12 cellular contexts compared by ENCODE assay signal in the genomic region with DNA sequence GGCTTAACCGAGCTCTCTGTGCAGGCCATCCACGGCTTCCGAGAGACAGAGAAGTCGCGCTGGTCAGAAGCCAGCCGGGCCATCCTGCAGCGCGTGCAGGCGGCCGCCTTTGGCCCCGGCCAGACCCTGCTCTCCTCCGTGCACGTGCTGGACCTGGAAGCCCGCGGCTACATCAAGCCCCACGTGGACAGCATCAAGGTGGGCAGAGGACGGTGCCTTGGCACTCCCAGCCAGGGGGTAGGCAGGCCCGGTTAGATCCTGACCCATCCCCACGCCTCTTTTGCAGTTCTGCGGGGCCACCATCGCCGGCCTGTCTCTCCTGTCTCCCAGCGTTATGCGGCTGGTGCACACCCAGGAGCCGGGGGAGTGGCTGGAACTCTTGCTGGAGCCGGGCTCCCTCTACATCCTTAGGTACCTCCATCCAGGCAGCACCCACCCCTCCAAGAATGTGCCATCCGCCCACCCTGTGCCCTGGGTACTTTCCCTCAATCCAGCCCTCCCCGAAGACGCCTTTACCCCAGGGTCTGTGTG. TPM values are rescaled to one million over a fixed set of nuclear protein-coding genes. Genes with fewer than 3 reads are reported as not detected.
DNase-seq lines count a peak whose midpoint lies in the region; ATAC-seq and TF ChIP-seq lines count a peak whose summit lies in the region.
"Had no signal": no experiment of that assay in that cellular context is flagged by ENCODE, and none has a peak within 500 bp of the region (broad histone marks: within the 10 kb centered on the region; RNA-seq: fewer than 3 reads in every experiment).

No MANE protein-coding gene starts in this region.

- TF ChIP-seq CTCF in BJ (IDR thresholded peaks at IDR 0.05; ENCODE audit: insufficient read depth, low read depth, low read length) (no peak), KMS-11 (conservative IDR thresholded peaks at IDR 0.05; ENCODE audit: low read depth, low read length) (no peak), dorsolateral prefrontal cortex (IDR thresholded peaks at IDR 0.05 in 54 of 56, conservative IDR thresholded peaks at IDR 0.05 in 2 of 56; ENCODE audit: low read depth in 1 of 56, partially characterized antibody in 56 of 56) (no peak)

- H3K4me2 ChIP-seq in KMS-11 = peak overlapping the region; percentile 36; the same call in 1 of the 2 replicates

- intact Hi-C loops in dorsolateral prefrontal cortex (cut with DNase I) = no loop called here

- no peak for ATAC-seq in GM19467 (IDR thresholded peaks at IDR 0.05; ENCODE audit: unreplicated experiment)
- ATAC-seq in GM21360 (IDR thresholded peaks at IDR 0.05; ENCODE audit: unreplicated experiment) = no peak
- no peak for ATAC-seq in stimulated activated naive CD8-positive, alpha-beta T cell treated with anti-CD3 and anti-CD28 coated beads, Interleukin-15, Interleukin-2, amounts not matched to agents 100 U/mL and 50 U/mL, for 24 hours

- no peak overlapping the region for H3K9ac ChIP-seq in KMS-11

- H4K20me1 ChIP-seq in KMS-11 (ENCODE audit: insufficient read depth) = no peaks in the 10 kb centered on the region

- no peak overlapping the region for H3K27ac ChIP-seq in KMS-11
- H3K27ac ChIP-seq in dorsolateral prefrontal cortex = peak overlapping the region in 20 of 59 donors; percentile 17 to 100 (median 59)

- H3K36me3 ChIP-seq in BJ (ENCODE audit: control insufficient read depth, insufficient read depth, low read length) = peaks cover 2% of the 10 kb centered on the region
- no peaks in the 10 kb centered on the region for H3K36me3 ChIP-seq in KMS-11 (ENCODE audit: insufficient read depth)
- peaks cover 17% of the 10 kb centered on the region for H3K36me3 ChIP-seq in neuron (ENCODE audit: insufficient read depth, low read length)

- POLR2A ChIA-PET in BJ (lab: Charles Lee) = no interaction called here

- H3K4me3 ChIP-seq in BJ (ENCODE audit: low read depth, low read length) (peak overlapping the region; percentile 97), KMS-11 (IDR thresholded peaks at IDR 0.05; ENCODE audit: insufficient read depth, low read depth, low read length) (no peak overlapping the region), dorsolateral prefrontal cortex (peak overlapping the region in 30 of 59 donors; percentile 10 to 98 (median 94)), neuron (ENCODE audit: low read length) (peak overlapping the region; percentile 60)

- H3K27me3 ChIP-seq in BJ (ENCODE audit: control insufficient read depth, insufficient read depth, low read length) (no peaks in the 10 kb centered on the region), KMS-11 (ENCODE audit: insufficient read depth, low read depth) (no peaks in the 10 kb centered on the region), dorsolateral prefrontal cortex (no peaks in the 10 kb centered on the region), neuron (ENCODE audit: insufficient read depth, low read length) (no peaks in the 10 kb centered on the region)

- DNase-seq in BJ (ENCODE audit: low read depth) (no peak), dorsolateral prefrontal cortex (peak in 1 of 10 donors; percentile 46), NCI-H524 (lab: John Stamatoyannopoulos, UW) (no peak)
- DNase-seq in stimulated activated naive CD8-positive, alpha-beta T cell treated with anti-CD3 and anti-CD28 coated beads, Interleukin-15, Interleukin-2, amounts not matched to agents 100 U/mL and 50 U/mL, for 24 hours = no peak
- DNase-seq: activated CD4-positive, alpha-beta T cell treated with anti-CD3 and anti-CD28 coated beads for 4 hours; DMS79 treated with DMSO at 0.1 percent for 48 hours had no signal

- H2AFZ ChIP-seq in KMS-11 (ENCODE audit: low read depth) (no peak overlapping the region), neuron (ENCODE audit: low read depth, low read length) (no peak overlapping the region)

- CTCF ChIA-PET in BJ (lab: Yijun Ruan, JAX) = no interaction called here

- no peaks in the 10 kb centered on the region for H3K79me2 ChIP-seq in KMS-11 (ENCODE audit: insufficient read depth, low read depth)

- H3K4me1 ChIP-seq in KMS-11 (ENCODE audit: low read depth, poor library complexity, severe bottlenecking) (peaks cover 9% of the 10 kb centered on the region), neuron (ENCODE audit: insufficient read depth, low read length) (peaks cover 7% of the 10 kb centered on the region)

- H3K9me3 ChIP-seq in neuron (ENCODE audit: low read length) = no peaks in the 10 kb centered on the region

RNA-seq across cellular contexts. Expression of a gene that starts 1.5 kb away (rescaled TPM):
- 0.32 and 0.48 TPM in 2 replicates for polyA plus RNA-seq in BJ (2011; rRNA removed)
- polyA minus RNA-seq in BJ (2011; rRNA and poly(A)+ RNA removed) = 0.95 and 1.2 TPM in 2 replicates
- 1 to 10 TPM; 1.6 to 9.6 (median 3.6) TPM for total RNA-seq in dorsolateral prefrontal cortex

RNA-seq across cellular contexts. Expression of a gene that starts 1.6 kb away (rescaled TPM):
- 29.2 and 40.9 TPM in 2 replicates for polyA plus RNA-seq in BJ (2011; rRNA removed)
- polyA minus RNA-seq in BJ (2011; rRNA and poly(A)+ RNA removed) = 8.6 and 10.9 TPM in 2 replicates
- 10 to 100 TPM; 39.9 to 75.3 (median 52.4) TPM for total RNA-seq in dorsolateral prefrontal cortex

RNA-seq across cellular contexts. Expression of a gene that starts 12.9 kb away (rescaled TPM):
- polyA plus RNA-seq in BJ (2011; rRNA removed) = 45.9 and 69.9 TPM in 2 replicates
- 33.2 and 41.0 TPM in 2 replicates for polyA minus RNA-seq in BJ (2011; rRNA and poly(A)+ RNA removed)
- total RNA-seq in dorsolateral prefrontal cortex = 10 to 100 TPM; 27.0 to 65.7 (median 45.9) TPM

RNA-seq across cellular contexts. Expression of a gene that starts 18.7 kb away (rescaled TPM):
- polyA plus RNA-seq in BJ (2011; rRNA removed) = 45.3 and 49.4 TPM in 2 replicates
- polyA minus RNA-seq in BJ (2011; rRNA and poly(A)+ RNA removed) = 31.1 and 33.4 TPM in 2 replicates
- 10 to 100 TPM; 30.4 to 92.6 (median 66.4) TPM for total RNA-seq in dorsolateral prefrontal cortex

RNA-seq across cellular contexts. Expression of a gene that starts 40.8 kb away (rescaled TPM):
- 0.05 and 0.10 TPM in 2 replicates for polyA plus RNA-seq in BJ (2011; rRNA removed)
- not detected in 2 replicates for polyA minus RNA-seq in BJ (2011; rRNA and poly(A)+ RNA removed)
- total RNA-seq in dorsolateral prefrontal cortex = under 1 TPM in 10 of 120 experiments, not detected in 110; 0.33 to 0.74 (median 0.37) TPM
- total RNA-seq: dermis microvascular lymphatic vessel endothelial cell, NCI-H460 had no signal
